9 cellular contexts compared by ENCODE assay signal in the genomic region with DNA sequence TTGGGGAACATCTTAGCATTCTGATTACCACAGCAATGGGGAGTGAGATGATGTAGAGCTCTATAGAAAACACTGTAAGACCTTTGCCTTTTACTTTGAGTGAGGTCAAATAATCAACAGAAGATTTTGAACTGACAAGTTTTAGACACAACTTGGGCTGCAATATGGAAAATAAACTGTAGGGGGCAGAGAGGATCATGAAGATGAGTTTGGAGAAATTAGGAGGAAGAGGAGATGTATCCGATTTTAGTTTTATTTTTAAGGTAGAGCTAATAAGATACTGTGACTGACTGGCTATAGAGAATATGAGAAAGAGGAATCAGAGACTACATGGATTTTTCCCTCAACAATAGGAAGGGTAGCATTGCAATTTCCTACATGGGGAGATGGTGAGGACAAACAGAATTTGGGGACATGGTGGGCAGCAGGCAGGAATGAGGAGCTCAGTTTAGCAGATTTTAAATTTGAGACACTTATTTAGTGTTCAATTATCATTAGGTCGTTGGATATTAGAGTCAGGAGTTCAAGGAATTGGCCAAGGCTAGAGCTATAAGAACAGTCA.
A peak's percentile ranks its signal among the peaks of the same experiment; 100 is the strongest.
DNase-seq lines count a peak whose midpoint lies in the region; ATAC-seq and TF ChIP-seq lines count a peak whose summit lies in the region.
"Had no signal": no experiment of that assay in that cellular context is flagged by ENCODE, and none has a peak within 500 bp of the region (broad histone marks: within the 10 kb centered on the region; RNA-seq: fewer than 3 reads in every experiment).

No MANE protein-coding gene starts in this region.

- H3K27me3 ChIP-seq in GM23338 (ENCODE audit: insufficient read depth) (no peaks in the 10 kb centered on the region), body of pancreas (no peaks in the 10 kb centered on the region)

- TF ChIP-seq CTCF in GM23338 (conservative IDR thresholded peaks at IDR 0.05; ENCODE audit: low read depth in 2 of 2) (peak; percentile 66 to 72), body of pancreas (IDR thresholded peaks at IDR 0.05) (peak; percentile 11 to 66 (median 54)), mucosa of descending colon (IDR thresholded peaks at IDR 0.05) (peak; percentile 41)

- H3K4me1 Mint-ChIP-seq in GM23338, result no peaks in the 10 kb centered on the region

- no peaks in the 10 kb centered on the region for H3K36me3 ChIP-seq in GM23338 (ENCODE audit: insufficient read depth)
- H3K36me3 ChIP-seq in body of pancreas (replicated peaks in 1 of 2; ENCODE audit: insufficient read depth in 1 of 2, low read depth in 2 of 2), result no peaks in the 10 kb centered on the region
- H3K36me3 ChIP-seq in mucosa of descending colon (ENCODE audit: low read depth), result no peaks in the 10 kb centered on the region

- no peaks in the 10 kb centered on the region for H4K20me1 ChIP-seq in GM23338 (replicated peaks; ENCODE audit: insufficient read depth)

- 14 to 35% methylated on average over 2 of the region's 2 CpGs for WGBS in body of pancreas, 2 donors

- H3K27me3 Mint-ChIP-seq in GM23338 (ENCODE audit: insufficient read depth, low read depth, poor library complexity), result no peaks in the 10 kb centered on the region

- TF ChIP-seq POLR2A in body of pancreas (IDR thresholded peaks at IDR 0.05), result no peak

- no peaks in the 10 kb centered on the region for H3K36me3 Mint-ChIP-seq in GM23338 (ENCODE audit: low read depth)

- no peak overlapping the region for H3K4me3 Mint-ChIP-seq in GM23338

- DNase-seq in D341Med (ENCODE audit: low spot score) (peak; percentile 21), GM23338 (ENCODE audit: low spot score) (peak; percentile 71), body of pancreas (peak in 2 of 4 donors; percentile 10 to 12), mucosa of descending colon (peak in 1 of 3 donors; percentile 65), NCI-H187 treated with DMSO at 0.1 percent for 48 hours (lab: John Stamatoyannopoulos, UW) (no peak)
- DNase-seq in effector CD8-positive, alpha-beta T cell (lab: John Stamatoyannopoulos, UW), result no peak
- DNase-seq: H7 had no signal

- H3K27ac ChIP-seq in GM23338 (ENCODE audit: low read depth) (no peak overlapping the region), body of pancreas (no peak overlapping the region)

- no peak overlapping the region for H2AFZ ChIP-seq in GM23338

- ATAC-seq in GM23338, result no peak
- ATAC-seq in body of pancreas, result no peak
- no peak for ATAC-seq in mucosa of descending colon
- no peak for ATAC-seq in GM19324 (IDR thresholded peaks at IDR 0.05; ENCODE audit: low FRiP score, unreplicated experiment)
- ATAC-seq: Right ventricle myocardium inferior had no signal

- H3K9me3 Mint-ChIP-seq in GM23338, result no peaks in the 10 kb centered on the region

- no peaks in the 10 kb centered on the region for H3K79me2 ChIP-seq in GM23338 (replicated peaks; ENCODE audit: insufficient read depth)

- H3F3A ChIP-seq in GM23338 (replicated peaks; ENCODE audit: low read depth), result no peaks in the 10 kb centered on the region

- H3K27ac Mint-ChIP-seq in GM23338, result no peak overlapping the region

- no peaks in the 10 kb centered on the region for H3K4me1 ChIP-seq in GM23338 (ENCODE audit: insufficient read depth)
- H3K4me1 ChIP-seq in body of pancreas, result no peaks in the 10 kb centered on the region
- H3K4me1 ChIP-seq in mucosa of descending colon (ENCODE audit: low read depth), result no peaks in the 10 kb centered on the region

- H3K9me3 ChIP-seq in body of pancreas (no peaks in the 10 kb centered on the region), mucosa of descending colon (no peaks in the 10 kb centered on the region)

- H3K4me3 ChIP-seq in GM23338 (no peak overlapping the region), body of pancreas (no peak overlapping the region), mucosa of descending colon (no peak overlapping the region)

- intact Hi-C loops in body of pancreas (cut with DNase I) (no loop called here), mucosa of descending colon (cut with DNase I, micrococcal nuclease) (no loop called here)

- no peaks in the 10 kb centered on the region for H3K9me2 ChIP-seq in GM23338 (ENCODE audit: insufficient read depth)

- H3K4me2 ChIP-seq in GM23338, result no peak overlapping the region

TF ChIP-seq in GM23338, 12 proteins besides CTCF, POLR2A, EP300 and RAD21:
- no peak for TF ChIP-seq CREB1 (CRISPR knock-in tag; IDR thresholded peaks at IDR 0.05; ENCODE audit: low read depth)
- TF ChIP-seq NANOG (IDR thresholded peaks at IDR 0.05; ENCODE audit: borderline replicate concordance), result no peak
- TF ChIP-seq, protein P1, sequence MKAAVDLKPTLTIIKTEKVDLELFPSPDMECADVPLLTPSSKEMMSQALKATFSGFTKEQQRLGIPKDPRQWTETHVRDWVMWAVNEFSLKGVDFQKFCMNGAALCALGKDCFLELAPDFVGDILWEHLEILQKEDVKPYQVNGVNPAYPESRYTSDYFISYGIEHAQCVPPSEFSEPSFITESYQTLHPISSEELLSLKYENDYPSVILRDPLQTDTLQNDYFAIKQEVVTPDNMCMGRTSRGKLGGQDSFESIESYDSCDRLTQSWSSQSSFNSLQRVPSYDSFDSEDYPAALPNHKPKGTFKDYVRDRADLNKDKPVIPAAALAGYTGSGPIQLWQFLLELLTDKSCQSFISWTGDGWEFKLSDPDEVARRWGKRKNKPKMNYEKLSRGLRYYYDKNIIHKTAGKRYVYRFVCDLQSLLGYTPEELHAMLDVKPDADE (IDR thresholded peaks at IDR 0.05), result no peak
- TF ChIP-seq JUNB (IDR thresholded peaks at IDR 0.05; ENCODE audit: unreplicated experiment), result no peak
- no peak for TF ChIP-seq ZNF114 (CRISPR knock-in tag; IDR thresholded peaks at IDR 0.05)
- no peak for TF ChIP-seq POLR2AphosphoS5 (IDR thresholded peaks at IDR 0.05; ENCODE audit: low read depth)
- TF ChIP-seq, protein P2, sequence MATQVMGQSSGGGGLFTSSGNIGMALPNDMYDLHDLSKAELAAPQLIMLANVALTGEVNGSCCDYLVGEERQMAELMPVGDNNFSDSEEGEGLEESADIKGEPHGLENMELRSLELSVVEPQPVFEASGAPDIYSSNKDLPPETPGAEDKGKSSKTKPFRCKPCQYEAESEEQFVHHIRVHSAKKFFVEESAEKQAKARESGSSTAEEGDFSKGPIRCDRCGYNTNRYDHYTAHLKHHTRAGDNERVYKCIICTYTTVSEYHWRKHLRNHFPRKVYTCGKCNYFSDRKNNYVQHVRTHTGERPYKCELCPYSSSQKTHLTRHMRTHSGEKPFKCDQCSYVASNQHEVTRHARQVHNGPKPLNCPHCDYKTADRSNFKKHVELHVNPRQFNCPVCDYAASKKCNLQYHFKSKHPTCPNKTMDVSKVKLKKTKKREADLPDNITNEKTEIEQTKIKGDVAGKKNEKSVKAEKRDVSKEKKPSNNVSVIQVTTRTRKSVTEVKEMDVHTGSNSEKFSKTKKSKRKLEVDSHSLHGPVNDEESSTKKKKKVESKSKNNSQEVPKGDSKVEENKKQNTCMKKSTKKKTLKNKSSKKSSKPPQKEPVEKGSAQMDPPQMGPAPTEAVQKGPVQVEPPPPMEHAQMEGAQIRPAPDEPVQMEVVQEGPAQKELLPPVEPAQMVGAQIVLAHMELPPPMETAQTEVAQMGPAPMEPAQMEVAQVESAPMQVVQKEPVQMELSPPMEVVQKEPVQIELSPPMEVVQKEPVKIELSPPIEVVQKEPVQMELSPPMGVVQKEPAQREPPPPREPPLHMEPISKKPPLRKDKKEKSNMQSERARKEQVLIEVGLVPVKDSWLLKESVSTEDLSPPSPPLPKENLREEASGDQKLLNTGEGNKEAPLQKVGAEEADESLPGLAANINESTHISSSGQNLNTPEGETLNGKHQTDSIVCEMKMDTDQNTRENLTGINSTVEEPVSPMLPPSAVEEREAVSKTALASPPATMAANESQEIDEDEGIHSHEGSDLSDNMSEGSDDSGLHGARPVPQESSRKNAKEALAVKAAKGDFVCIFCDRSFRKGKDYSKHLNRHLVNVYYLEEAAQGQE (IDR thresholded peaks at IDR 0.05; ENCODE audit: unreplicated experiment), result no peak

Comparison
In these comparisons a context has a peak if more than half of its experiments do, and no peak if none do; other contexts are left out.
1. DNase-seq: peak in D341Med (single experiment) and GM23338 (single experiment); none in effector CD8-positive, alpha-beta T cell (single experiment) and NCI-H187 treated with DMSO at 0.1 percent for 48 hours (single experiment).
2. Peak in every context shown above with its lines, with median percentiles within 50 percentile points of each other: CTCF ChIP-seq.